In genomic region chr9:127965953-127966352, GRCh38 we compare ENCODE assay signal across 10 cellular contexts. TPM values are rescaled to one million over a fixed set of nuclear protein-coding genes. Genes with fewer than 3 reads are reported as not detected.
A peak's percentile ranks its signal among the peaks of the same experiment; 100 is the strongest.
DNase-seq lines count a peak whose midpoint lies in the region; ATAC-seq and TF ChIP-seq lines count a peak whose summit lies in the region.
"Had no signal": no experiment of that assay in that cellular context is flagged by ENCODE, and none has a peak within 500 bp of the region (broad histone marks: within the 10 kb centered on the region; RNA-seq: fewer than 3 reads in every experiment).

No MANE protein-coding gene starts in this region.

- H3K4me1 ChIP-seq in CD8-positive, alpha-beta memory T cell (ENCODE audit: insufficient read depth, low read length): peaks cover 100% of the 10 kb centered on the region
- peaks cover 79 to 94% of the 10 kb centered on the region in 2 experiments for H3K4me1 ChIP-seq in SK-N-SH (ENCODE audit: control insufficient read depth in 1 of 2, insufficient read depth in 2 of 2, low read depth in 1 of 2, low read length in 1 of 2)
- peaks cover 64% of the 10 kb centered on the region for H3K4me1 ChIP-seq in prostate gland (replicated peaks)

- peaks cover 84% of the 10 kb centered on the region for H3K79me2 ChIP-seq in SK-N-SH (ENCODE audit: insufficient read depth)

- peak overlapping the region; percentile 64 for H3K9ac ChIP-seq in SK-N-SH

- no peak for DNase-seq in CD8-positive, alpha-beta memory T cell
- peak; percentile 54 for DNase-seq in SK-N-SH
- DNase-seq in fibroblast of the aortic adventitia (ENCODE audit: low read depth): no peak
- DNase-seq in prostate gland (ENCODE audit: low spot score): no peak
- DNase-seq in GM20000 (ENCODE audit: low spot score): no peak
- no peak for DNase-seq in DMS 273 treated with DMSO at 0.1 percent for 48 hours (lab: John Stamatoyannopoulos, UW)
- DNase-seq: activated CD8-positive, alpha-beta memory T cell treated with anti-CD3 and anti-CD28 coated beads, Interleukin-2, amount 10 ng/mL, durations not matched to agents 7 days and 5 days; NCI-H2107 had no signal

- TF ChIP-seq CTCF in SK-N-SH (IDR thresholded peaks at IDR 0.05) (no peak), fibroblast of the aortic adventitia (IDR thresholded peaks at IDR 0.05; ENCODE audit: insufficient read depth, low read length) (no peak), prostate gland (IDR thresholded peaks at IDR 0.05) (no peak), GM20000 (IDR thresholded peaks at IDR 0.05; ENCODE audit: extremely low read depth, missing control alignments) (no peak)

- POLR2A ChIA-PET in CD8-positive, alpha-beta memory T cell (lab: Charles Lee): interaction anchor here (0.7 to 1.2 kb wide), 2 partner anchors 10 kb away, joined by 3 to 5 read pairs; no protein-coding TSS in a partner anchor
- POLR2A ChIA-PET in SK-N-SH (lab: Yijun Ruan, JAX): interaction anchor here (1.1 kb wide), 1 partner anchor 8 kb away, joined by 3 read pairs; no protein-coding TSS in a partner anchor

- H4K20me1 ChIP-seq in SK-N-SH (ENCODE audit: insufficient read depth): 0 out of 2 replicates have a peak, but pooled peaks cover 4% of the 10 kb centered on the region

- peak overlapping the region; percentile 27 for H3K27ac ChIP-seq in CD8-positive, alpha-beta memory T cell (ENCODE audit: low read depth, low read length)
- peak overlapping the region; percentile 91 to 93 for H3K27ac ChIP-seq in SK-N-SH (ENCODE audit: low read depth in 2 of 2, low read length in 1 of 2)
- peak overlapping the region; percentile 90 to 92 for H3K27ac ChIP-seq in prostate gland

- intact Hi-C loops in prostate gland (cut with DNase I): loop anchor here (10.0 kb wide), 1 partner anchor 129 kb away; no protein-coding TSS in a partner anchor

- no peaks in the 10 kb centered on the region for H3K27me3 ChIP-seq in CD8-positive, alpha-beta memory T cell (ENCODE audit: insufficient read depth, low read length, poor library complexity, severe bottlenecking)
- H3K27me3 ChIP-seq in SK-N-SH (ENCODE audit: insufficient read depth): no peaks in the 10 kb centered on the region
- no peaks in the 10 kb centered on the region for H3K27me3 ChIP-seq in prostate gland (replicated peaks; ENCODE audit: insufficient read depth)

- H3K9me3 ChIP-seq in CD8-positive, alpha-beta memory T cell (ENCODE audit: low read length): no peaks in the 10 kb centered on the region
- no peaks in the 10 kb centered on the region for H3K9me3 ChIP-seq in SK-N-SH
- H3K9me3 ChIP-seq in prostate gland: no peaks in the 10 kb centered on the region

- H3K9me2 ChIP-seq in SK-N-SH: no peaks in the 10 kb centered on the region

- peaks cover 94 to 99% (median 98%) of the 10 kb centered on the region in 3 donors for H3K4me1 Mint-ChIP-seq in CD8-positive, alpha-beta memory T cell

- peak overlapping the region; percentile 51 for H3K4me3 ChIP-seq in CD8-positive, alpha-beta memory T cell (ENCODE audit: low read length)
- no peak overlapping the region for H3K4me3 ChIP-seq in SK-N-SH (ENCODE audit: low read depth in 2 of 2, low read length in 1 of 2)
- H3K4me3 ChIP-seq in fibroblast of the aortic adventitia (ENCODE audit: low read depth, low read length): peak overlapping the region; percentile 5
- H3K4me3 ChIP-seq in prostate gland: no peak overlapping the region

- H3K9me3 Mint-ChIP-seq in CD8-positive, alpha-beta memory T cell: no peaks in the 10 kb centered on the region

- CTCF ChIA-PET in CD8-positive, alpha-beta memory T cell (lab: Charles Lee): interaction anchor here (1.1 to 27.7 kb wide), 3 partner anchors 22 to 104 kb away, joined by 3 to 485 read pairs (median 5); no protein-coding TSS in a partner anchor
- CTCF ChIA-PET in SK-N-SH (lab: Yijun Ruan, JAX): interaction anchor here (1.0 to 4.7 kb wide), 5 partner anchors 8 to 70 kb away, joined by 4 to 21 read pairs (median 12); no protein-coding TSS in a partner anchor

- H3K4me3 Mint-ChIP-seq in CD8-positive, alpha-beta memory T cell: peak overlapping the region in 5 of 7 donors; percentile 36 to 86 (median 70)
- H3K4me3 Mint-ChIP-seq: activated CD8-positive, alpha-beta memory T cell treated with anti-CD3 and anti-CD28 coated beads, Interleukin-2, amount 10 ng/mL, durations not matched to agents 7 days and 5 days had no signal

- no peak overlapping the region for H2AFZ ChIP-seq in SK-N-SH (ENCODE audit: low read depth)

- H3K36me3 ChIP-seq in CD8-positive, alpha-beta memory T cell (ENCODE audit: insufficient read depth, low read length): no peaks in the 10 kb centered on the region
- H3K36me3 ChIP-seq in SK-N-SH (replicated peaks in 1 of 2; ENCODE audit: control insufficient read depth in 1 of 2, insufficient read depth in 2 of 2, low read length in 1 of 2) (no peaks in the 10 kb centered on the region), prostate gland (no peaks in the 10 kb centered on the region)

- ATAC-seq in HG02642 (IDR thresholded peaks at IDR 0.05; ENCODE audit: poor library complexity, unreplicated experiment) (no peak), GM21526 (IDR thresholded peaks at IDR 0.05; ENCODE audit: low FRiP score, unreplicated experiment) (no peak)
- ATAC-seq: activated CD8-positive, alpha-beta memory T cell treated with anti-CD3 and anti-CD28 coated beads, Interleukin-2, amount 10 ng/mL, durations not matched to agents 7 days and 5 days had no signal

- H3K27me3 Mint-ChIP-seq in CD8-positive, alpha-beta memory T cell: no peaks in the 10 kb centered on the region
- H3K27me3 Mint-ChIP-seq: activated CD8-positive, alpha-beta memory T cell treated with anti-CD3 and anti-CD28 coated beads, Interleukin-2, amount 10 ng/mL, durations not matched to agents 7 days and 5 days had no signal

- H3F3A ChIP-seq in SK-N-SH (replicated peaks; ENCODE audit: insufficient read depth): peaks cover 15% of the 10 kb centered on the region

- peak overlapping the region in 5 of 8 donors; percentile 72 to 96 (median 85) for H3K27ac Mint-ChIP-seq in CD8-positive, alpha-beta memory T cell

- peak overlapping the region; percentile 77; the same call in 1 of the 2 replicates for H3K4me2 ChIP-seq in SK-N-SH

- TF ChIP-seq RAD21 in SK-N-SH (IDR thresholded peaks at IDR 0.05; ENCODE audit: low read length): no peak

- WGBS in SK-N-SH (ENCODE audit: low lambda C conversion rate): 42% methylated on average over 5 of the region's 6 CpGs
- 33% methylated on average over 6 of the region's 6 CpGs for WGBS in prostate gland

- no peak for TF ChIP-seq POLR2A in prostate gland (IDR thresholded peaks at IDR 0.05)

- peaks cover 0 to 77% (median 5%) of the 10 kb centered on the region in 3 donors for H3K36me3 Mint-ChIP-seq in CD8-positive, alpha-beta memory T cell

- TF ChIP-seq EP300 in SK-N-SH (IDR thresholded peaks at IDR 0.05; ENCODE audit: borderline replicate concordance in 1 of 2, low read depth in 1 of 2, low read length in 1 of 2): no peak

TF ChIP-seq in SK-N-SH, 30 proteins besides CTCF, POLR2A, EP300 and RAD21 (continues in another document):
- TF ChIP-seq RFX5 (IDR thresholded peaks at IDR 0.05; ENCODE audit: low read length) (peak; percentile 1; the same call in 1 of the 2 replicates), USF1 (IDR thresholded peaks at IDR 0.05; ENCODE audit: borderline replicate concordance, low read depth) (no peak), TCF12 (IDR thresholded peaks at IDR 0.05) (no peak)

RNA-seq across cellular contexts. Expression of gene EEIG1, which starts 14.8 kb away (rescaled TPM):
- 10 to 100 TPM; 82.2 to 93.3 TPM for total RNA-seq in CD8-positive, alpha-beta memory T cell
- 167 TPM for polyA plus RNA-seq in CD8-positive, alpha-beta memory T cell
- polyA plus RNA-seq in SK-N-SH (2012; rRNA removed): 17.9 and 26.2 TPM in 2 replicates
- polyA plus RNA-seq in SK-N-SH (2012; cell fraction: cytosol; rRNA removed): 15.9 and 18.6 TPM in 2 replicates
- polyA plus RNA-seq in SK-N-SH (2012; cell fraction: nucleus; rRNA removed): 32.9 and 55.0 TPM in 2 replicates
- total RNA-seq in fibroblast of the aortic adventitia (ENCODE audit: low replicate concordance) (32.4 and 50.3 TPM in 2 replicates), prostate gland (10 to 100 TPM; 23.4 to 84.6 TPM)

RNA-seq across cellular contexts. Expression of gene DPM2, which starts 28.3 kb away (rescaled TPM):
- 10 to 100 TPM; 73.8 to 75.5 TPM for total RNA-seq in CD8-positive, alpha-beta memory T cell
- polyA plus RNA-seq in CD8-positive, alpha-beta memory T cell: 52.2 TPM
- 106 and 117 TPM in 2 replicates for polyA plus RNA-seq in SK-N-SH (2012; rRNA removed)
- polyA plus RNA-seq in SK-N-SH (2012; cell fraction: cytosol; rRNA removed): 54.1 and 69.2 TPM in 2 replicates
- polyA plus RNA-seq in SK-N-SH (2012; cell fraction: nucleus; rRNA removed): 90.7 and 100 TPM in 2 replicates
- 7.0 and 19.9 TPM in 2 replicates for total RNA-seq in fibroblast of the aortic adventitia (ENCODE audit: low replicate concordance)
- total RNA-seq in prostate gland: 10 to 100 TPM; 28.1 to 28.2 TPM

RNA-seq across cellular contexts. Expression of gene PIP5KL1, which starts 35.4 kb away (rescaled TPM):
- 1 to 10 TPM; 1.4 to 2.5 TPM for total RNA-seq in CD8-positive, alpha-beta memory T cell
- 0.89 TPM for polyA plus RNA-seq in CD8-positive, alpha-beta memory T cell
- polyA plus RNA-seq in SK-N-SH (2012; rRNA removed): 4.0 and 6.1 TPM in 2 replicates
- polyA plus RNA-seq in SK-N-SH (2012; cell fraction: cytosol; rRNA removed): 1.7 and 2.5 TPM in 2 replicates
- polyA plus RNA-seq in SK-N-SH (2012; cell fraction: nucleus; rRNA removed): 40.1 and 41.3 TPM in 2 replicates
- total RNA-seq in fibroblast of the aortic adventitia (ENCODE audit: low replicate concordance): 1.6 and 2.6 TPM in 2 replicates
- total RNA-seq in prostate gland: 10 to 100 TPM in 1 of 2 donors, 1 to 10 TPM in 1; 3.1 to 16.5 TPM

RNA-seq across cellular contexts. Expression of gene ST6GALNAC4, which starts 49.1 kb away (rescaled TPM):
- 10 to 100 TPM; 32.9 to 43.2 TPM for total RNA-seq in CD8-positive, alpha-beta memory T cell
- polyA plus RNA-seq in CD8-positive, alpha-beta memory T cell: 28.7 TPM
- 28.4 and 30.2 TPM in 2 replicates for polyA plus RNA-seq in SK-N-SH (2012; rRNA removed)
- polyA plus RNA-seq in SK-N-SH (2012; cell fraction: cytosol; rRNA removed): 11.0 and 21.1 TPM in 2 replicates
- 29.1 and 30.8 TPM in 2 replicates for polyA plus RNA-seq in SK-N-SH (2012; cell fraction: nucleus; rRNA removed)
- total RNA-seq in fibroblast of the aortic adventitia (ENCODE audit: low replicate concordance) (24.4 and 37.1 TPM in 2 replicates), prostate gland (10 to 100 TPM; 21.8 to 47.0 TPM)

Comparison
In these comparisons a context has a peak if more than half of its experiments do, and no peak if none do; other contexts are left out.
1. H3K27ac ChIP-seq: peak in every context shown above with its lines; median percentile 92 in SK-N-SH; 91 in prostate gland; 27 in CD8-positive, alpha-beta memory T cell.
2. H3K4me3 ChIP-seq: peak in CD8-positive, alpha-beta memory T cell (single experiment) and fibroblast of the aortic adventitia (single experiment); none in SK-N-SH (0 of 2) and prostate gland (0 of 2).